ENCODE assay signal across 20 cellular contexts in genomic region chr5:155416765-155417164, GRCh38.
DNase-seq lines count a peak whose midpoint lies in the region; ATAC-seq, FAIRE-seq and TF ChIP-seq lines count a peak whose summit lies in the region.
"Had no signal": no experiment of that assay in that cellular context is flagged by ENCODE, and none has a peak within 500 bp of the region (broad histone marks: within the 10 kb centered on the region; RNA-seq: fewer than 3 reads in every experiment).

No MANE protein-coding gene starts in this region.

- H3F3A ChIP-seq in PC-3 (ENCODE audit: low read length, unreplicated experiment): no peaks in the 10 kb centered on the region

- H2AFZ ChIP-seq in PC-3 (ENCODE audit: low read length) (no peak overlapping the region), keratinocyte (ENCODE audit: control insufficient read depth, low read length) (no peak overlapping the region)

- intact Hi-C loops in PC-3 (cut with micrococcal nuclease): no loop called here

- no peaks in the 10 kb centered on the region for H3K4me1 ChIP-seq in PC-3 (ENCODE audit: insufficient read depth, low read length)
- H3K4me1 ChIP-seq in keratinocyte (ENCODE audit: control insufficient read depth, extremely low read depth, insufficient read depth, low read length): peaks cover 5% of the 10 kb centered on the region
- H3K4me1 ChIP-seq in right atrium auricular region: no peaks in the 10 kb centered on the region
- H3K4me1 ChIP-seq: Peyer's patch, SJSA1 had no signal

- CTCF ChIA-PET in PC-3 (lab: Charles Lee): no interaction called here

- no peaks in the 10 kb centered on the region for H3K9me3 ChIP-seq in PC-3 (ENCODE audit: low read length)
- no peaks in the 10 kb centered on the region for H3K9me3 ChIP-seq in keratinocyte (ENCODE audit: control insufficient read depth, low read depth, low read length)
- H3K9me3 ChIP-seq in right atrium auricular region: no peaks in the 10 kb centered on the region
- H3K9me3 ChIP-seq: Peyer's patch, SJSA1 had no signal

- H4K20me1 ChIP-seq in PC-3 (ENCODE audit: low read length): no peaks in the 10 kb centered on the region
- no peaks in the 10 kb centered on the region for H4K20me1 ChIP-seq in keratinocyte (ENCODE audit: control insufficient read depth, extremely low read depth, insufficient read depth, low read length)

- TF ChIP-seq CTCF in PC-3 (conservative IDR thresholded peaks at IDR 0.05; ENCODE audit: low read depth, low read length): no peak
- TF ChIP-seq CTCF in keratinocyte (optimal IDR thresholded peaks at IDR 0.05 in 1 of 3, IDR thresholded peaks at IDR 0.05 in 1 of 3, conservative IDR thresholded peaks at IDR 0.05 in 1 of 3; ENCODE audit: extremely low read depth in 1 of 3, insufficient read depth in 2 of 3, low read length in 3 of 3): no peak
- no peak for TF ChIP-seq CTCF in right atrium auricular region (IDR thresholded peaks at IDR 0.05)

- peak; percentile 62 for FAIRE-seq in keratinocyte (lab: Jason Lieb, UNC)
- FAIRE-seq: HepG2, K562 had no signal

- dilution Hi-C loops in keratinocyte (cut with MboI; ENCODE audit: extremely low pct_ligation_motif_present, low sequenced_read_pairs): no loop called here

- no peak overlapping the region for H3K4me3 ChIP-seq in PC-3 (ENCODE audit: low read length)
- H3K4me3 ChIP-seq in keratinocyte (ENCODE audit: control insufficient read depth in 2 of 3, extremely low read depth in 1 of 3, insufficient read depth in 2 of 3, low read depth in 1 of 3, low read length in 3 of 3): no peak overlapping the region
- H3K4me3 ChIP-seq in right atrium auricular region: no peak overlapping the region
- H3K4me3 ChIP-seq: K562, Peyer's patch, SJSA1 had no signal

- H3K4me2 ChIP-seq in PC-3 (ENCODE audit: low read length) (no peak overlapping the region), keratinocyte (ENCODE audit: control insufficient read depth, extremely low read depth, insufficient read depth, low read depth, low read length) (no peak overlapping the region)

- ATAC-seq in PC-3 (no peak), HG02970 (IDR thresholded peaks at IDR 0.05; ENCODE audit: low FRiP score, unreplicated experiment) (no peak)
- ATAC-seq: HepG2, K562 had no signal

- H3K9ac ChIP-seq in PC-3 (ENCODE audit: low read length) (no peak overlapping the region), keratinocyte (ENCODE audit: control insufficient read depth, extremely low read depth, insufficient read depth, low read length) (no peak overlapping the region)

- no TSS peak for BruUV-seq in PC-3 (replicated peaks; lab: Mats Ljungman, UMichigan)

- H3K27ac ChIP-seq in PC-3 (ENCODE audit: low read length): no peak overlapping the region
- H3K27ac ChIP-seq in keratinocyte (ENCODE audit: control insufficient read depth, insufficient read depth, low read length): no peak overlapping the region
- no peak overlapping the region for H3K27ac ChIP-seq in right atrium auricular region
- H3K27ac ChIP-seq: HL-60, Peyer's patch, SJSA1 had no signal

- H3K27me3 ChIP-seq in PC-3 (ENCODE audit: low read length): no peaks in the 10 kb centered on the region
- no peaks in the 10 kb centered on the region for H3K27me3 ChIP-seq in keratinocyte (ENCODE audit: control insufficient read depth, extremely low read depth, insufficient read depth, low read length)
- H3K27me3 ChIP-seq in right atrium auricular region: no peaks in the 10 kb centered on the region
- H3K27me3 ChIP-seq: Peyer's patch, SJSA1 had no signal

- POLR2A ChIA-PET in PC-3 (lab: Charles Lee; ENCODE audit: unreplicated experiment): no interaction called here

- H3K9me1 ChIP-seq in keratinocyte (ENCODE audit: control insufficient read depth, extremely low read depth, insufficient read depth, low read length): no peaks in the 10 kb centered on the region

- DNase-seq in DMS53 (lab: John Stamatoyannopoulos, UW): peak; percentile 73
- peak; percentile 24 for DNase-seq in DMS79 (lab: John Stamatoyannopoulos, UW)
- DNase-seq in PC-3: peak; percentile 1
- DNase-seq in keratinocyte (ENCODE audit: low read depth, low spot score): no peak
- no peak for DNase-seq in NCI-H146 treated with DMSO at 0.1 percent for 48 hours (lab: John Stamatoyannopoulos, UW; ENCODE audit: unreplicated experiment)
- DNase-seq in right atrium auricular region (ENCODE audit: low spot score): no peak
- DNase-seq: CD4-positive, CD25-positive, alpha-beta regulatory T cell; H9; HFFc6; MM.1S; NCI-H1092; NCI-H1436; NCI-H1930; NCI-H226; Peyer's patch had no signal

- H3K9me2 ChIP-seq in PC-3 (replicated peaks; ENCODE audit: low read length): no peaks in the 10 kb centered on the region

- H3K79me2 ChIP-seq in PC-3 (ENCODE audit: low read length) (no peaks in the 10 kb centered on the region), keratinocyte (ENCODE audit: control insufficient read depth, insufficient read depth, low read length) (no peaks in the 10 kb centered on the region)

- H3K36me3 ChIP-seq in PC-3 (ENCODE audit: low read depth, low read length) (no peaks in the 10 kb centered on the region), keratinocyte (ENCODE audit: control insufficient read depth in 2 of 2, extremely low read depth in 1 of 2, insufficient read depth in 2 of 2, low read length in 2 of 2) (no peaks in the 10 kb centered on the region), right atrium auricular region (no peaks in the 10 kb centered on the region)
- H3K36me3 ChIP-seq: Peyer's patch, SJSA1 had no signal

Comparison
In these comparisons a context has a peak if more than half of its experiments do, and no peak if none do; other contexts are left out.
1. DNase-seq: peak in DMS53 (single experiment), DMS79 (single experiment) and PC-3 (single experiment); none in keratinocyte (single experiment), NCI-H146 treated with DMSO at 0.1 percent for 48 hours (single experiment) and right atrium auricular region (single experiment).